In genomic region chr9:111937301-111937700, GRCh38 we compare ENCODE assay signal across 9 cellular contexts. TPM values are rescaled to one million over a fixed set of nuclear protein-coding genes. Genes with fewer than 3 reads are reported as not detected.
DNase-seq lines count a peak whose midpoint lies in the region; ATAC-seq and TF ChIP-seq lines count a peak whose summit lies in the region.
"Had no signal": no experiment of that assay in that cellular context is flagged by ENCODE, and none has a peak within 500 bp of the region (broad histone marks: within the 10 kb centered on the region; RNA-seq: fewer than 3 reads in every experiment).

No MANE protein-coding gene starts in this region.

- ATAC-seq in CD8-positive, alpha-beta T cell, result peak; percentile 12
- no peak for ATAC-seq in GM21515 (IDR thresholded peaks at IDR 0.05; ENCODE audit: unreplicated experiment)
- ATAC-seq in GM19035 (IDR thresholded peaks at IDR 0.05; ENCODE audit: unreplicated experiment), result no peak

- CTCF ChIA-PET in CD8-positive, alpha-beta T cell (lab: Charles Lee), result no interaction called here
- CTCF ChIA-PET in HEK293T (lab: Yijun Ruan, JAX), result no interaction called here

- H3K4me1 ChIP-seq in CD8-positive, alpha-beta T cell (ENCODE audit: insufficient read depth, low read length), result peaks cover 21% of the 10 kb centered on the region
- H3K4me1 ChIP-seq in colonic mucosa, result no peaks in the 10 kb centered on the region

- intact Hi-C loops in CD8-positive, alpha-beta T cell (cut with DNase I, micrococcal nuclease), result loop anchor here in 1 of 2 experiments (10.0 kb wide), 1 partner anchor 48 kb away; no protein-coding TSS in a partner anchor
- intact Hi-C loops in colonic mucosa (cut with DNase I), result no loop called here
- intact Hi-C loops in posterior cingulate gyrus (cut with DNase I), result no loop called here

- DNase-seq in CD8-positive, alpha-beta T cell, result no peak
- DNase-seq in HK-2 (ENCODE audit: unreplicated experiment), result peak; percentile 56
- no peak for DNase-seq in colonic mucosa
- no peak for DNase-seq in nephron progenitor cell
- no peak for DNase-seq in posterior cingulate gyrus
- DNase-seq in HEK293T (ENCODE audit: extremely low spot score), result no peak
- DNase-seq: DMS79 treated with DMSO at 0.1 percent for 48 hours had no signal

- POLR2A ChIA-PET in CD8-positive, alpha-beta T cell (lab: Charles Lee), result interaction anchor here (1.4 to 3.5 kb wide), 3 partner anchors 10 to 306 kb away, joined by 5 to 21 read pairs (median 6); partner anchors contain the start of gene DNAJC25
- POLR2A ChIA-PET in HEK293T (lab: Yijun Ruan, JAX), result interaction anchor here (1.2 kb wide), 1 partner anchor 11 kb away, joined by 3 read pairs; no protein-coding TSS in a partner anchor

- H3K4me1 Mint-ChIP-seq in CD8-positive, alpha-beta T cell (ENCODE audit: low read depth), result peaks cover 22% of the 10 kb centered on the region
- peaks cover 19% of the 10 kb centered on the region for H3K4me1 Mint-ChIP-seq in nephron progenitor cell

- H3K9me3 Mint-ChIP-seq in CD8-positive, alpha-beta T cell, result no peaks in the 10 kb centered on the region
- no peaks in the 10 kb centered on the region for H3K9me3 Mint-ChIP-seq in nephron progenitor cell

- H3K36me3 ChIP-seq in CD8-positive, alpha-beta T cell (ENCODE audit: insufficient read depth, low read length), result peaks cover under 1% of the 10 kb centered on the region
- peaks cover 5% of the 10 kb centered on the region for H3K36me3 ChIP-seq in colonic mucosa

- H3K27ac ChIP-seq in CD8-positive, alpha-beta T cell (ENCODE audit: low read depth, low read length), result no peak overlapping the region
- peak overlapping the region; percentile 50 for H3K27ac ChIP-seq in colonic mucosa

- H3K27me3 ChIP-seq in CD8-positive, alpha-beta T cell (ENCODE audit: insufficient read depth, low read length), result no peaks in the 10 kb centered on the region
- no peaks in the 10 kb centered on the region for H3K27me3 ChIP-seq in colonic mucosa

- H3K27ac Mint-ChIP-seq in CD8-positive, alpha-beta T cell, result peak overlapping the region; percentile 94
- peak overlapping the region; percentile 41 for H3K27ac Mint-ChIP-seq in nephron progenitor cell

- no peak for TF ChIP-seq CTCF in CD8-positive, alpha-beta T cell (IDR thresholded peaks at IDR 0.05)
- TF ChIP-seq CTCF in colonic mucosa (IDR thresholded peaks at IDR 0.05) (no peak), nephron progenitor cell (IDR thresholded peaks at IDR 0.05) (no peak)

- H3K9me3 ChIP-seq in CD8-positive, alpha-beta T cell (ENCODE audit: low read length), result no peaks in the 10 kb centered on the region
- no peaks in the 10 kb centered on the region for H3K9me3 ChIP-seq in colonic mucosa

- no peaks in the 10 kb centered on the region for H3K27me3 Mint-ChIP-seq in CD8-positive, alpha-beta T cell (ENCODE audit: low read depth)
- no peaks in the 10 kb centered on the region for H3K27me3 Mint-ChIP-seq in nephron progenitor cell (ENCODE audit: low read depth, poor library complexity)

- peaks cover 35% of the 10 kb centered on the region for H3K36me3 Mint-ChIP-seq in CD8-positive, alpha-beta T cell
- peaks cover 41% of the 10 kb centered on the region for H3K36me3 Mint-ChIP-seq in nephron progenitor cell (ENCODE audit: low read depth)

- H3K4me3 Mint-ChIP-seq in CD8-positive, alpha-beta T cell, result peak overlapping the region; percentile 73
- H3K4me3 Mint-ChIP-seq in nephron progenitor cell, result no peak overlapping the region

- H3K4me3 ChIP-seq in CD8-positive, alpha-beta T cell (ENCODE audit: low read depth, low read length), result no peak overlapping the region
- no peak overlapping the region for H3K4me3 ChIP-seq in colonic mucosa

- H3K9ac ChIP-seq in colonic mucosa (ENCODE audit: low read depth in 2 of 2, low read length in 2 of 2), result no peak overlapping the region

TF ChIP-seq in HEK293T, 16 proteins besides CTCF, POLR2A, EP300 and RAD21:
- TF ChIP-seq FOXK2 (IDR thresholded peaks at IDR 0.05) (no peak), CTBP1 (IDR thresholded peaks at IDR 0.05; ENCODE audit: borderline replicate concordance) (no peak), FOXM1 (IDR thresholded peaks at IDR 0.05; ENCODE audit: borderline replicate concordance) (no peak), HDGF (IDR thresholded peaks at IDR 0.05; ENCODE audit: borderline replicate concordance) (no peak), SUZ12 (IDR thresholded peaks at IDR 0.05) (no peak), SP1 (IDR thresholded peaks at IDR 0.05) (no peak), FOXA1 (IDR thresholded peaks at IDR 0.05) (no peak), NFRKB (IDR thresholded peaks at IDR 0.05) (no peak), L3MBTL2 (conservative IDR thresholded peaks at IDR 0.05) (no peak), LEF1 (IDR thresholded peaks at IDR 0.05; ENCODE audit: borderline replicate concordance) (no peak)

RNA-seq across cellular contexts. Expression of gene UGCG, which starts 40.7 kb away (rescaled TPM):
- total RNA-seq in CD8-positive, alpha-beta T cell, result 10 to 100 TPM; 34.0 to 35.5 TPM
- 10 to 100 TPM; 17.6 to 56.1 TPM for total RNA-seq in colonic mucosa
